ENCODE assay signal across 25 cellular contexts in genomic region chr7:148661471-148661870, GRCh38.
"Had no signal": no experiment of that assay in that cellular context is flagged by ENCODE, and none has a peak within 500 bp of the region (broad histone marks: within the 10 kb centered on the region; RNA-seq: fewer than 3 reads in every experiment).

No MANE protein-coding gene starts in this region.

- H3K4me3 Mint-ChIP-seq: naive thymus-derived CD8-positive, alpha-beta T cell; nephron progenitor cell; stimulated activated effector memory CD8-positive, alpha-beta T cell treated with anti-CD3 and anti-CD28 coated beads, Interleukin-12 subunit alpha, Interleukin-12 subunit beta, amount 100 ng/mL, for 72 hours had no signal

- H3K4me1 ChIP-seq: lower lobe of right lung, psoas muscle, sigmoid colon, stomach, vagina had no signal

- FAIRE-seq: keratinocyte had no signal

- H3K36me3 Mint-ChIP-seq: naive thymus-derived CD8-positive, alpha-beta T cell; stimulated activated effector memory CD8-positive, alpha-beta T cell treated with anti-CD3 and anti-CD28 coated beads, Interleukin-12 subunit alpha, Interleukin-12 subunit beta, amount 100 ng/mL, for 72 hours had no signal

- H3K9me3 ChIP-seq: gastrocnemius medialis, lower lobe of right lung, ovary, psoas muscle, sigmoid colon, stomach, thyroid gland, vagina had no signal

- DNase-seq: effector CD4-positive, alpha-beta T cell; foreskin fibroblast; gastrocnemius medialis; head of caudate nucleus; left ventricle myocardium superior; lower lobe of right lung; naive thymus-derived CD8-positive, alpha-beta T cell; nephron progenitor cell; nucleus accumbens; ovary; posterior cingulate gyrus; psoas muscle; right cardiac atrium; sigmoid colon; stimulated activated CD4-positive, alpha-beta T cell treated with anti-CD3 and anti-CD28 coated beads, Interleukin-2, amount 100 ng/mL, for 24 hours; stimulated activated CD4-positive, alpha-beta T cell treated with anti-CD3 and anti-CD28 coated beads, Interleukin-4, amount 100 ng/mL, for 24 hours; stimulated activated naive CD4-positive, alpha-beta T cell treated with Interleukin-2 at 50 U/mL for 16 hours; stomach; thyroid gland; trophoblast cell had no signal

- H3K27ac Mint-ChIP-seq: nephron progenitor cell; stimulated activated effector memory CD8-positive, alpha-beta T cell treated with anti-CD3 and anti-CD28 coated beads, Interleukin-12 subunit alpha, Interleukin-12 subunit beta, amount 100 ng/mL, for 72 hours had no signal

- H3K4me3 ChIP-seq: gastrocnemius medialis, lower lobe of right lung, ovary, psoas muscle, sigmoid colon, stomach, thyroid gland, vagina had no signal

- ATAC-seq: esophagus mucosa; gastrocnemius medialis; left ventricle myocardium superior; lower lobe of right lung; naive thymus-derived CD8-positive, alpha-beta T cell; psoas muscle; right cardiac atrium; stimulated activated effector memory CD8-positive, alpha-beta T cell treated with anti-CD3 and anti-CD28 coated beads, Interleukin-12 subunit alpha, Interleukin-12 subunit beta, amount 100 ng/mL, for 72 hours had no signal

- H3K36me3 ChIP-seq: gastrocnemius medialis, lower lobe of right lung, ovary, sigmoid colon, stomach, thyroid gland, vagina had no signal

- H3K4me1 Mint-ChIP-seq: stimulated activated effector memory CD8-positive, alpha-beta T cell treated with anti-CD3 and anti-CD28 coated beads, Interleukin-12 subunit alpha, Interleukin-12 subunit beta, amount 100 ng/mL, for 72 hours had no signal

- H3K27me3 ChIP-seq: gastrocnemius medialis, ovary, sigmoid colon, stomach, thyroid gland, vagina had no signal

- H3K27ac ChIP-seq: epithelial cell of prostate, gastrocnemius medialis, lower lobe of right lung, ovary, psoas muscle, sigmoid colon, stomach, thyroid gland, vagina had no signal

- H3K9me3 Mint-ChIP-seq: stimulated activated effector memory CD8-positive, alpha-beta T cell treated with anti-CD3 and anti-CD28 coated beads, Interleukin-12 subunit alpha, Interleukin-12 subunit beta, amount 100 ng/mL, for 72 hours had no signal
